Comparison of ENCODE assay signal across 8 cellular contexts in the genomic region with DNA sequence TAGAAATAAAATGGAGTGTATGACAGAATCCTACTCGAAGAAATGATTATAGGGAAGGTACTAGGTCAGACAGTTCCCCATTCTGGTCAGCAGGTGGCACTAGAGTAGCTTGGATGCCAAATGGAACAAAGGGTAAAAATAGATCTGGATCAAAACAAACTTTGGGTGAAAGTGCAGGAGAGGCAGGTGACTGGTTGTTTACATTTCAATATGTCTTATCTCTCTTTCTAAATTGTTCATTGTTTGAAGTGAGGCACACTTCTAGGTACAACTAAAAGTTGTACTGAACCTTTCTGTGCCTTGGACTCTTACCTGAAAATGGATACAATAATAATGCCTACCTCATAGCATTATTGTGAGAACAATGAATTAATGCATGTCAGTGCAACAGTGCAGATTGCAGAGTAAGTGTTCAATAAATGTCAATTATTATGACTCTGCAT.
DNase-seq lines count a peak whose midpoint lies in the region; ATAC-seq lines count a peak whose summit lies in the region.

No MANE protein-coding gene starts in this region.

- DNase-seq in CD1c-positive myeloid dendritic cell (ENCODE audit: extremely low spot score) (peak; percentile 79), NCI-H69 (lab: John Stamatoyannopoulos, UW) (peak; percentile 52), medulla oblongata (ENCODE audit: extremely low spot score) (peak; percentile 88)
- DNase-seq in activated CD4-positive, alpha-beta T cell treated with anti-CD3 and anti-CD28 coated beads, Interleukin-2, amount 50 U/mL, for 4 hours = peak; percentile 65 to 69
- DNase-seq in effector CD4-positive, alpha-beta T cell = peak; percentile 64
- DNase-seq in stimulated activated CD8-positive, alpha-beta memory T cell treated with anti-CD3 and anti-CD28 coated beads, Interleukin-2, amount 100 ng/mL, for 1 hour (ENCODE audit: low read depth in 2 of 2) = peak; percentile 31 to 34

- ATAC-seq in GM19351 (IDR thresholded peaks at IDR 0.05; ENCODE audit: unreplicated experiment) = peak; percentile 67
- ATAC-seq in HG03521 (IDR thresholded peaks at IDR 0.05; ENCODE audit: unreplicated experiment) = peak; percentile 54

Comparison
In these comparisons a context has a peak if more than half of its experiments do, and no peak if none do; other contexts are left out.
1. Peak in every context shown above with its lines: DNase-seq and ATAC-seq.
2. DNase-seq: peak in every context shown above with its lines; median percentile 88 in medulla oblongata; 79 in CD1c-positive myeloid dendritic cell; 67 in activated CD4-positive, alpha-beta T cell treated with anti-CD3 and anti-CD28 coated beads, Interleukin-2, amount 50 U/mL, for 4 hours; 64 in effector CD4-positive, alpha-beta T cell; 52 in NCI-H69; 32 in stimulated activated CD8-positive, alpha-beta memory T cell treated with anti-CD3 and anti-CD28 coated beads, Interleukin-2, amount 100 ng/mL, for 1 hour.